1 cellular context compared by ENCODE assay signal in the genomic region with DNA sequence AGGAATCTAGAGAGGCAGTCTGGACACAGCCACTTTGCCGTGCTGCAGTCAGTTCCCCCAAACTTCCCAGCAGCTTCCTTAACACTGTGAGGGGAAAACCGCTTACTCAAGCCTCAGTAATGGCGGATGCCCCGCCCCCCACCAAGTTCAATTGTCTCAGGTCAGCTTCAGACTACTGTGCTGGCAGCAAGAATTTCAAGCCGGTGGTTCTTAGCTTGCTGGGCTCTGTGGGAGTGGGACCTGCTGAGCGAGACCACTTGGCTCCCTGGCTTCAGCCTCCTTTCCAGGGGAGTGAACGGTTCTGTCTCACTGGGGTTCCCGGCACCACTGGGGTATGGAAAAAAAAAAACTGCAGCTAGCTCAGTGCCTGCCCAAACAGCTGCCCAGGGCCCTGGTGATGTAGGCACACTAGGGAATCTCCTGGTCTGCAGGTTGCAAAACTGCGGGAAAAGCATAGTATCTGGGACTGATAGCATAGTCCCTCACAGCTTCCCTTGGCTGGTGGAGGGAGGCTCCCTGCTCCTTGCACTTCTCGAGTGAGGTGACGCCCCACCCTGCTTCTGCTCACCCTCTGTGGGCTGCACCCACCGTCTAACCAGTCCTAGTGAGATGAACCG.
A peak's percentile ranks its signal among the peaks of the same experiment; 100 is the strongest.
TF ChIP-seq lines count a peak whose summit lies in the region.

No MANE protein-coding gene starts in this region.

TF ChIP-seq in K562, 482 proteins besides CTCF, POLR2A, EP300 and RAD21:
- TF ChIP-seq ZNF175 (CRISPR knock-in tag; IDR thresholded peaks at IDR 0.05; ENCODE audit: low read depth) (no peak), CREM (IDR thresholded peaks at IDR 0.05; ENCODE audit: low read depth) (no peak), YY1 (IDR thresholded peaks at IDR 0.05; ENCODE audit: borderline replicate concordance in 1 of 3, control insufficient read depth in 1 of 3, extremely low read depth in 1 of 3, insufficient read depth in 3 of 3, insufficient read length in 1 of 3, insufficient replicate concordance in 2 of 3, low read depth in 1 of 3, low read length in 2 of 3) (peak in 2 of 3 experiments; percentile 14 to 73)
- TF ChIP-seq, protein P1, sequence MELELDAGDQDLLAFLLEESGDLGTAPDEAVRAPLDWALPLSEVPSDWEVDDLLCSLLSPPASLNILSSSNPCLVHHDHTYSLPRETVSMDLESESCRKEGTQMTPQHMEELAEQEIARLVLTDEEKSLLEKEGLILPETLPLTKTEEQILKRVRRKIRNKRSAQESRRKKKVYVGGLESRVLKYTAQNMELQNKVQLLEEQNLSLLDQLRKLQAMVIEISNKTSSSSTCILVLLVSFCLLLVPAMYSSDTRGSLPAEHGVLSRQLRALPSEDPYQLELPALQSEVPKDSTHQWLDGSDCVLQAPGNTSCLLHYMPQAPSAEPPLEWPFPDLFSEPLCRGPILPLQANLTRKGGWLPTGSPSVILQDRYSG (tag; conservative IDR thresholded peaks at IDR 0.05; ENCODE audit: low read depth) = no peak
